In the genomic region with DNA sequence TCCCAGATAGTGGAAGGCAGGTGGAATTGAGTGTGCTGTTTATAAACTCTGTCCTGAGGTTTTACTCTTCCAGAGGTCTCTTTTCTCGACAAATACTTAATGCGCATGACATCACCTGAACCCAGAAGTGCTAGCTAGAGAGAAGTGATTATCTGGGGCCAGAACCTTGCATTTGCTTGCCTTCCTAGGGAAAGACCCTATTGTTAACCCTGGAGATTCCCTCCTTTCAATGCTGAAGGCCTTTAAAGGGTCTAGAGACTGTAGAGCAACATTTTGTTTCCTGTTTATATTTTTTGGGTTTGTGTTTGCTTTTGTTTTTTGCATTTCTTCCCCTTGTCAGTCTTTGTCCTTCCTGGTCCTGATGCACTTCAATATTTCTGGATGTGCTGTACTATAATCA, we compare ENCODE assay signal across 11 cellular contexts. TPM values are rescaled to one million over a fixed set of nuclear protein-coding genes. Genes with fewer than 3 reads are reported as not detected.
DNase-seq lines count a peak whose midpoint lies in the region; ATAC-seq and TF ChIP-seq lines count a peak whose summit lies in the region.
"Had no signal": no experiment of that assay in that cellular context is flagged by ENCODE, and none has a peak within 500 bp of the region (broad histone marks: within the 10 kb centered on the region; RNA-seq: fewer than 3 reads in every experiment).

No MANE protein-coding gene starts in this region.

- H3F3A ChIP-seq in PC-3 (ENCODE audit: low read length, unreplicated experiment): peaks cover 11% of the 10 kb centered on the region

- H4K20me1 ChIP-seq in BLaER1: peaks cover 31% of the 10 kb centered on the region; the same call in 1 of the 2 replicates
- no peaks in the 10 kb centered on the region for H4K20me1 ChIP-seq in PC-3 (ENCODE audit: low read length)

- ATAC-seq in PC-3: no peak

- TSS peak; percentile 83 for BruUV-seq in PC-3 (replicated peaks; lab: Mats Ljungman, UMichigan)

- H3K4me2 ChIP-seq in BLaER1: peak overlapping the region; percentile 52
- peak overlapping the region; percentile 66 for H3K4me2 ChIP-seq in PC-3 (ENCODE audit: low read length)
- no peak overlapping the region for H3K4me2 ChIP-seq in parathyroid adenoma (ENCODE audit: low read length)

- H2AFZ ChIP-seq in PC-3 (ENCODE audit: low read length) (no peak overlapping the region), parathyroid adenoma (no peak overlapping the region)

- H3K4me3 ChIP-seq in BLaER1 (no peak overlapping the region), PC-3 (ENCODE audit: low read length) (peak overlapping the region; percentile 31; the same call in 1 of the 2 replicates), coronary artery (no peak overlapping the region), parathyroid adenoma (ENCODE audit: low read depth, low read length) (no peak overlapping the region)
- H3K4me3 ChIP-seq: thoracic aorta had no signal

- DNase-seq in PC-3 (no peak), coronary artery (ENCODE audit: low spot score) (no peak), pons (ENCODE audit: low spot score) (no peak), NCI-H446 treated with DMSO at 0.1 percent for 48 hours (lab: John Stamatoyannopoulos, UW) (no peak), AG08396 (ENCODE audit: low spot score) (no peak)
- no peak for DNase-seq in central memory CD4-positive, alpha-beta T cell
- DNase-seq: activated CD8-positive, alpha-beta memory T cell treated with anti-CD3 and anti-CD28 coated beads, Interleukin-2, amount 50 U/mL, for 48 hours; NCI-H82 had no signal

- TF ChIP-seq CTCF in PC-3 (conservative IDR thresholded peaks at IDR 0.05; ENCODE audit: low read depth, low read length) (no peak), coronary artery (IDR thresholded peaks at IDR 0.05) (no peak), parathyroid adenoma (IDR thresholded peaks at IDR 0.05) (no peak)

- H3K79me2 ChIP-seq in PC-3 (ENCODE audit: low read length) (peaks cover 47% of the 10 kb centered on the region), parathyroid adenoma (no peaks in the 10 kb centered on the region)

- H3K9me3 ChIP-seq in BLaER1: no peaks in the 10 kb centered on the region
- no peaks in the 10 kb centered on the region for H3K9me3 ChIP-seq in PC-3 (ENCODE audit: low read length)
- no peaks in the 10 kb centered on the region for H3K9me3 ChIP-seq in parathyroid adenoma (ENCODE audit: control insufficient read depth, low read length)
- H3K9me3 ChIP-seq: thoracic aorta had no signal

- H3K27me3 ChIP-seq in BLaER1: no peaks in the 10 kb centered on the region
- no peaks in the 10 kb centered on the region for H3K27me3 ChIP-seq in PC-3 (ENCODE audit: low read length)
- H3K27me3 ChIP-seq in parathyroid adenoma (ENCODE audit: control insufficient read depth, insufficient read depth, low read length): no peaks in the 10 kb centered on the region

- H3K36me3 ChIP-seq in BLaER1: peaks cover 23% of the 10 kb centered on the region; the same call in 1 of the 2 replicates
- H3K36me3 ChIP-seq in PC-3 (ENCODE audit: low read depth, low read length): no peaks in the 10 kb centered on the region
- H3K36me3 ChIP-seq in parathyroid adenoma (ENCODE audit: control insufficient read depth, insufficient read depth, low read length): no peaks in the 10 kb centered on the region
- H3K36me3 ChIP-seq: thoracic aorta had no signal

- H3K4me1 ChIP-seq in BLaER1: peaks cover 46% of the 10 kb centered on the region
- peaks cover 36% of the 10 kb centered on the region for H3K4me1 ChIP-seq in PC-3 (ENCODE audit: insufficient read depth, low read length)
- H3K4me1 ChIP-seq in parathyroid adenoma: no peaks in the 10 kb centered on the region

- H3K9me2 ChIP-seq in PC-3 (replicated peaks; ENCODE audit: low read length): no peaks in the 10 kb centered on the region

- POLR2A ChIA-PET in PC-3 (lab: Charles Lee; ENCODE audit: unreplicated experiment): interaction anchor here (0.7 to 1.4 kb wide), 3 partner anchors 30 to 36 kb away, joined by 4 to 17 read pairs (median 8); a partner anchor contains a TSS

- CTCF ChIA-PET in PC-3 (lab: Charles Lee): interaction anchor here (0.6 to 1.4 kb wide), 6 partner anchors 11 to 623 kb away, joined by 3 to 23 read pairs (median 5); a partner anchor contains a TSS

- intact Hi-C loops in PC-3 (cut with micrococcal nuclease): loop anchor here (1.0 kb wide), 1 partner anchor 30 kb away; no protein-coding TSS in a partner anchor

- no peak overlapping the region for H3K9ac ChIP-seq in BLaER1
- peak overlapping the region; percentile 75 for H3K9ac ChIP-seq in PC-3 (ENCODE audit: low read length)
- H3K9ac ChIP-seq in parathyroid adenoma: no peak overlapping the region

- H3K27ac ChIP-seq in BLaER1 (peak overlapping the region; percentile 14; the same call in 1 of the 2 replicates), PC-3 (ENCODE audit: low read length) (peak overlapping the region; percentile 95), coronary artery (peak overlapping the region; percentile 12 to 33), parathyroid adenoma (peak overlapping the region; percentile 27)

RNA-seq across cellular contexts. Expression of a gene that starts 36.2 kb away (rescaled TPM):
- total RNA-seq in PC-3 (2014; rRNA removed): 32.7 and 49.5 TPM in 2 replicates

Comparison
In these comparisons a context has a peak if more than half of its experiments do, and no peak if none do; other contexts are left out.
1. H3K27ac ChIP-seq: peak in every context shown above with its lines; median percentile 95 in PC-3; 27 in parathyroid adenoma; 22 in coronary artery; 14 in BLaER1.